Comparison of ENCODE assay signal across 8 cellular contexts in the genomic region with DNA sequence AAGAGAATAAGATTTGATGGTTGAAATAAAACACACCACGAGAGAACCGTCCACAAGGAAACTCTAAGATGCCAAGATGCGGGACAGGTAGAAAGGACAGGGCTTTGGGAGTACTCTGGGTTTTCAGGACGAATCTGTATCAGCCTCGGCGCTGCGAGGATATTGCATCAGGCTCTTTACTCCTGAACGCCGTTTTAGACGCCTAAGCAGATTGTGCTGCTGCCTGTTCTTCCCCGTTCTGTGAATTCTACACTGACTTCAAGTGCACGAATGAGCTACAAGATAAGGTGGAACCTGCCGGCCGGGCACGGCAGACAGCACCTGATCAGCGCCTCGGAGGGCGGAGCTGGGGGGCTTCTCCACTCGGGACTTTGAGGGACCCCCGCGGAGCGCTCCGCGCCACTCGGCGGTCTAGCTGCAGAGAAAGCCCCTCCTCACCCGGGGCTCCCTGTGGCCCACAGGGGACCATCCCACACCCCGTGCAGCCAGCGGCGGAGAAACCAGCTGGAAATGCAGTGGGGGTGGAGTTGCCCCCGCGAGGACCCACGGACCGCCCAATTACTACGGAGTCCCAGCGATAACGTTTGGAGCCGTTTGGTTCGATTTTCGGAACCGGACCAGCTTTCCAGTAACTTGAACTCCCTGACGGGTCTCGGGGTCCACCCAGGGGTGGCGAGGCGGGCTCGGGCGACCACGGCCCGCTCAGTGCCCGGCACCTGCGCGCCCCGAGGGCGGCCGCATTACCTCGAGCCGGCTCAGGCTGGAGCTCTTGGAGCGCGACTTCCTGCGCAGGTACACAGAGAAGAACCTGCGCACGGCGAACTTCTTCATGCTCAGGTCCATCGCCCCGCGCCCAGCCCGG. TPM values are rescaled to one million over a fixed set of nuclear protein-coding genes. Genes with fewer than 3 reads are reported as not detected.
A peak's percentile ranks its signal among the peaks of the same experiment; 100 is the strongest.
DNase-seq lines count a peak whose midpoint lies in the region; ATAC-seq lines count a peak whose summit lies in the region.

No MANE protein-coding gene starts in this region.

- no peak overlapping the region for H3K27ac Mint-ChIP-seq in central memory CD8-positive, alpha-beta T cell (ENCODE audit: low read depth)

- intact Hi-C loops in left colon (cut with DNase I, micrococcal nuclease) = no loop called here

- peak overlapping the region; percentile 83 for H3K4me3 Mint-ChIP-seq in central memory CD8-positive, alpha-beta T cell

- DNase-seq in NCI-H1417 (lab: John Stamatoyannopoulos, UW) = peak; percentile 66 to 95 (median 92)
- DNase-seq in NCI-H1417 treated with DMSO at 0.1 percent for 48 hours (lab: John Stamatoyannopoulos, UW) = no peak
- peak in 4 of 5 donors; percentile 9 to 40 (median 16) for DNase-seq in T-helper 1 cell
- no peak for DNase-seq in central memory CD8-positive, alpha-beta T cell (ENCODE audit: low spot score in 2 of 2)
- DNase-seq in left colon = peak; percentile 36 to 37
- DNase-seq in stimulated activated CD4-positive, alpha-beta T cell treated with anti-CD3 and anti-CD28 coated beads, Interleukin-4, amount 100 ng/mL, for 4 hours = peak; percentile 15 to 18
- no peak for DNase-seq in AG08395 (ENCODE audit: low spot score)

- H3K27me3 Mint-ChIP-seq in central memory CD8-positive, alpha-beta T cell = peaks cover 62% of the 10 kb centered on the region

- H3K4me1 Mint-ChIP-seq in central memory CD8-positive, alpha-beta T cell = peaks cover 15% of the 10 kb centered on the region

- H3K36me3 Mint-ChIP-seq in central memory CD8-positive, alpha-beta T cell (ENCODE audit: insufficient read depth) = peaks cover 8% of the 10 kb centered on the region

- H3K9me3 Mint-ChIP-seq in central memory CD8-positive, alpha-beta T cell = no peaks in the 10 kb centered on the region

- ATAC-seq in HG03460 (IDR thresholded peaks at IDR 0.05; ENCODE audit: unreplicated experiment) = peak; percentile 2
- no peak for ATAC-seq in central memory CD8-positive, alpha-beta T cell (replicated peaks; ENCODE audit: extremely low read depth, poor library complexity, severe bottlenecking)
- peak; percentile 2 for ATAC-seq in left colon

RNA-seq across cellular contexts. Expression of gene RPS6KA2, which starts 0.6 kb away (rescaled TPM):
- total RNA-seq in left colon = 10 to 100 TPM; 11.5 to 13.3 TPM

RNA-seq across cellular contexts. Expression of gene RAMACL, which starts 39.9 kb away (rescaled TPM):
- 1 to 10 TPM in 1 of 2 donors, under 1 TPM in 1; 0.81 to 1.1 TPM for total RNA-seq in left colon

Comparison
In these comparisons a context has a peak if more than half of its experiments do, and no peak if none do; other contexts are left out.
1. DNase-seq: peak in NCI-H1417 (3 of 3), T-helper 1 cell (4 of 5), left colon (2 of 2) and stimulated activated CD4-positive, alpha-beta T cell treated with anti-CD3 and anti-CD28 coated beads, Interleukin-4, amount 100 ng/mL, for 4 hours (2 of 2); none in NCI-H1417 treated with DMSO at 0.1 percent for 48 hours (single experiment), central memory CD8-positive, alpha-beta T cell (0 of 2) and AG08395 (single experiment).